In the genomic region with DNA sequence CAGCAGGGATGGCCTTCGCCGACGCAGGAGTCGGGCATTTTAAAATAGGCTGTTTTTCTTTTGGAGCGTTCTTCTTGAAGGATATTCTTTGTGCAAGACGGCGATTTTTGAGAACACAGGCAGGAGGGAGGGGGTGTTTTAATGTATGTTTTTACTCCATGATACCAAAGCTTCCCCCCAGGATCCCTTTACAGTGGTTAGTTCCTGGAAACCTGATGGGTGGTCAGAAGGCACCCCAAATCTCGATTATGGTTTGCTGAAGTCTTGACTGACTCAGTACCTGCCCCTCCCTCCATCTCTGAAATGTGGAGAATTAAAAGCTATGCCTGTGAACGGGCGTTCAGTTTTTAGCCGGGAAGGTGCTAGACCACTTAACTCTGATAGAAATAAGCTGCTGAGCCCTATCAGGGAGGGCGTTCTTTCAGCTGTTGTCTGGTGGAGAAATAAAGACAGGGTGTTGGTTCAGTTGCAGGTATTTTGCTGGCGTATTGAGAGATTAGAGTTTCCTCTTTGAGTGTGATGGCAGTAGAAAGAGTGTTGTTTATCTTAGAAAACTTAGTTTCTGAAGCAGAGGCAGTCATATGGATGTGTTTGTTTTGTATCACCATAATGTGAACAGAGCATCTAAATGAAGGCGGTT, we compare ENCODE assay signal across 8 cellular contexts. TPM values are rescaled to one million over a fixed set of nuclear protein-coding genes. Genes with fewer than 3 reads are reported as not detected.
DNase-seq lines count a peak whose midpoint lies in the region; ATAC-seq, FAIRE-seq and TF ChIP-seq lines count a peak whose summit lies in the region.

No MANE protein-coding gene starts in this region.

- H3K79me1 ChIP-seq in H1 (ENCODE audit: low read depth, low read length), result peaks cover 5% of the 10 kb centered on the region

- H3K18ac ChIP-seq in H1 (ENCODE audit: extremely low read depth, low read length), result no peak overlapping the region

- H3K23me2 ChIP-seq in H1 (ENCODE audit: low read depth, low read length), result peaks cover 14% of the 10 kb centered on the region

- CTCF ChIA-PET in CD8-positive, alpha-beta T cell (lab: Charles Lee), result interaction anchor here (0.7 to 2.6 kb wide), 2 partner anchors 132 to 184 kb away, joined by 3 to 9 read pairs; no protein-coding TSS in a partner anchor
- CTCF ChIA-PET in H1 (lab: Charles Lee; ENCODE audit: partially characterized antibody), result interaction anchor here (0.6 to 2.9 kb wide), 11 partner anchors 10 to 231 kb away, joined by 3 to 21 read pairs (median 4); no protein-coding TSS in a partner anchor

- H3K36me3 Mint-ChIP-seq in CD8-positive, alpha-beta T cell, result peaks cover 7% of the 10 kb centered on the region
- no peaks in the 10 kb centered on the region for H3K36me3 Mint-ChIP-seq in neural progenitor cell

- peaks cover 8 to 28% of the 10 kb centered on the region in 2 experiments for H4K20me1 ChIP-seq in H1 (replicated peaks in 1 of 2; ENCODE audit: control insufficient read depth in 1 of 2, insufficient read depth in 2 of 2, low read length in 2 of 2)
- peaks cover 74% of the 10 kb centered on the region for H4K20me1 ChIP-seq in neural progenitor cell (ENCODE audit: low read depth)

- no peak overlapping the region for H2AK5ac ChIP-seq in H1 (ENCODE audit: low read depth, low read length)

- peak overlapping the region in 1 of 4 experiments; percentile 51; a peak in 1 of 7 replicates for H3K9ac ChIP-seq in H1 (replicated peaks in 1 of 4; ENCODE audit: extremely low read depth in 1 of 4, low read depth in 3 of 4, low read length in 3 of 4)
- no peak overlapping the region for H3K9ac ChIP-seq in neural progenitor cell

- no peak overlapping the region for H3K23ac ChIP-seq in H1 (ENCODE audit: insufficient read length)

- no peak overlapping the region for H2BK20ac ChIP-seq in H1 (ENCODE audit: low read length)

- no peak for TF ChIP-seq RAD21 in H1 (IDR thresholded peaks at IDR 0.05 in 1 of 2, conservative IDR thresholded peaks at IDR 0.05 in 1 of 2; ENCODE audit: low read depth in 2 of 2, low read length in 2 of 2)

- peak overlapping the region; percentile 85 to 94 for H3K4me2 ChIP-seq in H1 (ENCODE audit: insufficient read depth in 1 of 2, low read depth in 2 of 2, low read length in 2 of 2)
- H3K4me2 ChIP-seq in neural progenitor cell, result peak overlapping the region; percentile 98

- no peaks in the 10 kb centered on the region for H3K9me3 ChIP-seq in CD8-positive, alpha-beta T cell (ENCODE audit: low read length)
- no peaks in the 10 kb centered on the region for H3K9me3 ChIP-seq in H1 (ENCODE audit: insufficient read depth in 2 of 2, low read depth in 1 of 2, low read length in 1 of 2)
- no peaks in the 10 kb centered on the region for H3K9me3 ChIP-seq in neural progenitor cell (ENCODE audit: low read depth)

- H3K56ac ChIP-seq in H1 (replicated peaks; ENCODE audit: insufficient read length, low read depth, low read length), result no peak overlapping the region

- no peaks in the 10 kb centered on the region for H3K9me3 Mint-ChIP-seq in CD8-positive, alpha-beta T cell
- no peaks in the 10 kb centered on the region for H3K9me3 Mint-ChIP-seq in neural progenitor cell

- no peak overlapping the region for H4K5ac ChIP-seq in H1 (ENCODE audit: insufficient read length, low read depth, low read length)

- no peak for TF ChIP-seq EP300 in H1 (IDR thresholded peaks at IDR 0.05; ENCODE audit: borderline replicate concordance in 1 of 2, low read depth in 2 of 2, low read length in 2 of 2)

- no peak overlapping the region for H2BK15ac ChIP-seq in H1 (ENCODE audit: low read length)

- H3F3A ChIP-seq in neural progenitor cell (ENCODE audit: low read depth), result peaks cover 23% of the 10 kb centered on the region

- peaks cover 52% of the 10 kb centered on the region for H3K4me1 Mint-ChIP-seq in CD8-positive, alpha-beta T cell (ENCODE audit: low read depth)
- peaks cover 31% of the 10 kb centered on the region for H3K4me1 Mint-ChIP-seq in neural progenitor cell

- FAIRE-seq in H1 (lab: Jason Lieb, UNC), result no peak

- peaks cover 48 to 75% of the 10 kb centered on the region in 2 experiments for H3K79me2 ChIP-seq in H1 (ENCODE audit: control insufficient read depth in 1 of 2, insufficient read depth in 2 of 2, low read length in 2 of 2)
- H3K79me2 ChIP-seq in neural progenitor cell (ENCODE audit: low read depth), result peaks cover 78% of the 10 kb centered on the region

- intact Hi-C loops in CD8-positive, alpha-beta T cell (cut with DNase I, micrococcal nuclease), result loop anchor here (1.0 to 10.0 kb wide), 4 partner anchors 8 to 1276 kb away; partner anchors contain the start of gene LRRC28 (in 1 of the 2)

- H2BK120ac ChIP-seq in H1 (replicated peaks; ENCODE audit: low read depth, low read length), result no peak overlapping the region

- no peak overlapping the region for H2BK12ac ChIP-seq in H1 (ENCODE audit: low read depth, low read length)

- peak overlapping the region; percentile 99 for H3K27ac Mint-ChIP-seq in CD8-positive, alpha-beta T cell
- peak overlapping the region; percentile 97 for H3K27ac Mint-ChIP-seq in neural progenitor cell

- peaks cover 17% of the 10 kb centered on the region for H3K27me3 Mint-ChIP-seq in CD8-positive, alpha-beta T cell (ENCODE audit: low read depth)
- peaks cover 3% of the 10 kb centered on the region for H3K27me3 Mint-ChIP-seq in neural progenitor cell (ENCODE audit: insufficient read depth, low read depth)

- no peak for TF ChIP-seq POLR2A in H1 (IDR thresholded peaks at IDR 0.05; ENCODE audit: control extremely low read depth in 1 of 2, low read depth in 2 of 2, low read length in 2 of 2)

- peak; percentile 2 for ATAC-seq in CD8-positive, alpha-beta T cell
- ATAC-seq in GM18873 (IDR thresholded peaks at IDR 0.05; ENCODE audit: low FRiP score, unreplicated experiment) (no peak), HG02763 (IDR thresholded peaks at IDR 0.05; ENCODE audit: unreplicated experiment) (no peak)

- peak in 2 of 7 experiments; percentile 16 to 23 for DNase-seq in CD8-positive, alpha-beta T cell
- DNase-seq in NCI-H82 treated with DMSO at 0.1 percent for 48 hours (lab: John Stamatoyannopoulos, UW; ENCODE audit: unreplicated experiment) (peak; percentile 25), H1 (ENCODE audit: low read depth in 1 of 2, low spot score in 2 of 2) (no peak), neural progenitor cell (ENCODE audit: low spot score) (peak; percentile 44), RKO (ENCODE audit: low spot score) (no peak)
- no peak for DNase-seq in stimulated activated CD4-positive, alpha-beta T cell treated with anti-CD3 and anti-CD28 coated beads, Interleukin-2, amount 100 ng/mL, for 48 hours

- no peaks in the 10 kb centered on the region for H3K36me3 ChIP-seq in CD8-positive, alpha-beta T cell (ENCODE audit: insufficient read depth, low read length)
- H3K36me3 ChIP-seq in H1 (ENCODE audit: control insufficient read depth in 2 of 4, insufficient read depth in 4 of 4, low read length in 3 of 4), result no peaks in the 10 kb centered on the region
- H3K36me3 ChIP-seq in neural progenitor cell, result no peaks in the 10 kb centered on the region

- WGBS in H1 (ENCODE audit: extremely low coverage in 1 of 2, insufficient coverage in 1 of 2, insufficient read length in 1 of 2, insufficient replicate concordance in 2 of 2, low coverage in 1 of 2, low lambda C conversion rate in 2 of 2, missing lambda C conversion rate in 1 of 2), 2 experiments, result 18% methylated on average over 14 of the region's 14 CpGs; no CpG with 5 or more reads in 1 of the 2 experiments

- POLR2A ChIA-PET in CD8-positive, alpha-beta T cell (lab: Charles Lee), result interaction anchor here (0.5 to 2.2 kb wide), 5 partner anchors 13 to 132 kb away, joined by 3 to 6 read pairs (median 3); no protein-coding TSS in a partner anchor
- POLR2A ChIA-PET in H1 (lab: Charles Lee; ENCODE audit: partially characterized antibody), result interaction anchor here (0.9 to 2.6 kb wide), 4 partner anchors 9 to 44 kb away, joined by 3 to 16 read pairs (median 6); no protein-coding TSS in a partner anchor

- no peak overlapping the region for H4K91ac ChIP-seq in H1 (replicated peaks; ENCODE audit: insufficient read length, low read length)

- peaks cover 26% of the 10 kb centered on the region for H3K4me1 ChIP-seq in CD8-positive, alpha-beta T cell (ENCODE audit: insufficient read depth, low read length)
- H3K4me1 ChIP-seq in H1 (replicated peaks in 1 of 4; ENCODE audit: control insufficient read depth in 3 of 4, insufficient read depth in 4 of 4, low read length in 3 of 4), result peaks cover 1 to 13% (median 6%) of the 10 kb centered on the region in 4 experiments; a peak in 5 of 7 replicates
- peaks cover 34% of the 10 kb centered on the region for H3K4me1 ChIP-seq in neural progenitor cell

- peak overlapping the region; percentile 83 for H3K4me3 ChIP-seq in CD8-positive, alpha-beta T cell (ENCODE audit: low read depth, low read length)
- H3K4me3 ChIP-seq in H1 (ENCODE audit: extremely low read depth in 1 of 4, insufficient read depth in 2 of 4, low read depth in 3 of 4, low read length in 4 of 4), result peak overlapping the region; percentile 64 to 89 (median 80); a peak in 7 of 8 replicates
- peak overlapping the region; percentile 84 for H3K4me3 ChIP-seq in neural progenitor cell

- H3K4ac ChIP-seq in H1 (replicated peaks; ENCODE audit: insufficient read length, low read depth, low read length), result no peak overlapping the region

- H3K27ac ChIP-seq in CD8-positive, alpha-beta T cell (ENCODE audit: low read depth, low read length), result peak overlapping the region; percentile 88
- H3K27ac ChIP-seq in H1 (ENCODE audit: low read depth, low read length) (no peak overlapping the region), neural progenitor cell (no peak overlapping the region)

- H2AFZ ChIP-seq in H1 (ENCODE audit: low read length) (no peak overlapping the region), neural progenitor cell (replicated peaks) (no peak overlapping the region)

- no peaks in the 10 kb centered on the region for H3K27me3 ChIP-seq in CD8-positive, alpha-beta T cell (ENCODE audit: insufficient read depth, low read length)
- no peaks in the 10 kb centered on the region for H3K27me3 ChIP-seq in H1 (replicated peaks in 1 of 4; ENCODE audit: control insufficient read depth in 3 of 4, extremely low read depth in 1 of 4, insufficient read depth in 3 of 4, low read length in 3 of 4)
- no peaks in the 10 kb centered on the region for H3K27me3 ChIP-seq in neural progenitor cell

- H3K14ac ChIP-seq in H1 (ENCODE audit: insufficient read length), result no peak overlapping the region

- no peak for TF ChIP-seq CTCF in CD8-positive, alpha-beta T cell (IDR thresholded peaks at IDR 0.05)
- TF ChIP-seq CTCF in H1 (IDR thresholded peaks at IDR 0.05; ENCODE audit: control extremely low read depth in 1 of 3, insufficient read depth in 1 of 3, low read depth in 1 of 3, low read length in 3 of 3), result no peak
- no peak for TF ChIP-seq CTCF in neural progenitor cell (IDR thresholded peaks at IDR 0.05)

- peak overlapping the region; percentile 98 for H3K4me3 Mint-ChIP-seq in CD8-positive, alpha-beta T cell
- H3K4me3 Mint-ChIP-seq in neural progenitor cell, result peak overlapping the region; percentile 97

- H2BK5ac ChIP-seq in H1 (ENCODE audit: low read depth, low read length), result 0 out of 2 replicates have a peak overlapping the region, but pooled peaks have one; percentile 12

- H4K8ac ChIP-seq in H1 (ENCODE audit: extremely low read depth, insufficient read depth, low read length), result no peak overlapping the region

RNA-seq across cellular contexts. Expression of gene IGF1R, which starts 3.4 kb away (rescaled TPM):
- 10 to 100 TPM; 30.1 to 33.8 TPM for total RNA-seq in CD8-positive, alpha-beta T cell
- total RNA-seq in H1 (2021; fragmentation: NEBNext Ultra II Directional; extraction: Animal tissue kit (Norgen Biotek cat#: 25700)), result 106 and 109 TPM in 2 replicates
- 32.9 and 59.5 TPM in 2 replicates for polyA plus RNA-seq in H1 (2011; rRNA removed)
- polyA plus RNA-seq in H1 (2011; cell fraction: cytosol; rRNA removed), result 36.8 TPM
- polyA plus RNA-seq in H1 (2011; cell fraction: nucleus; rRNA removed), result 169 TPM
- 28.6 to 37.3 TPM (median 31.8 TPM) in 4 replicates for polyA plus RNA-seq in H1 (2012, experiment 1 of 2)
- 4.8 TPM for polyA plus RNA-seq in H1 (2012, experiment 2 of 2)
- polyA plus RNA-seq in H1 (2013, experiment 1 of 2), result 66.7 TPM
- 60.3 TPM for polyA plus RNA-seq in H1 (2013, experiment 2 of 2)
- 125 and 145 TPM in 2 replicates for polyA minus RNA-seq in H1 (2011; rRNA and poly(A)+ RNA removed)
- 186 TPM for polyA minus RNA-seq in H1 (2011; cell fraction: cytosol; rRNA and poly(A)+ RNA removed)
- 203 TPM for polyA minus RNA-seq in H1 (2011; cell fraction: nucleus; rRNA and poly(A)+ RNA removed)
- total RNA-seq in neural progenitor cell (ENCODE audit: low replicate concordance), result 23.5 and 40.4 TPM in 2 replicates

Comparison
In these comparisons a context has a peak if more than half of its experiments do, and no peak if none do; other contexts are left out.
1. DNase-seq: peak in NCI-H82 treated with DMSO at 0.1 percent for 48 hours (single experiment) and neural progenitor cell (single experiment); none in H1 (0 of 2), stimulated activated CD4-positive, alpha-beta T cell treated with anti-CD3 and anti-CD28 coated beads, Interleukin-2, amount 100 ng/mL, for 48 hours (0 of 2) and RKO (single experiment).
2. Peak in every context shown above with its lines, with median percentiles within 50 percentile points of each other: H3K4me3 ChIP-seq.